ENCODE assay signal across 11 cellular contexts in genomic region chr6:5626727-5627426, GRCh38.
A peak's percentile ranks its signal among the peaks of the same experiment; 100 is the strongest.
DNase-seq lines count a peak whose midpoint lies in the region; ATAC-seq, FAIRE-seq and TF ChIP-seq lines count a peak whose summit lies in the region.
"Had no signal": no experiment of that assay in that cellular context is flagged by ENCODE, and none has a peak within 500 bp of the region (broad histone marks: within the 10 kb centered on the region; RNA-seq: fewer than 3 reads in every experiment).

No MANE protein-coding gene starts in this region.

- peaks cover 4% of the 10 kb centered on the region for H3K36me3 Mint-ChIP-seq in CD8-positive, alpha-beta T cell
- H3K36me3 Mint-ChIP-seq in activated B cell treated with CpG ODN at 0.5 μM for 24 hours (ENCODE audit: low read depth): peaks cover 11% of the 10 kb centered on the region

- POLR2A ChIA-PET in CD8-positive, alpha-beta T cell (lab: Charles Lee): interaction anchor here (0.6 to 1.0 kb wide), 2 partner anchors 9 to 37 kb away, joined by 3 read pairs; no protein-coding TSS in a partner anchor
- POLR2A ChIA-PET in activated B cell treated with CpG ODN at 0.5 μM for 24 hours (lab: Charles Lee): interaction anchor here (1.3 kb wide), 1 partner anchor 97 kb away, joined by 4 read pairs; no protein-coding TSS in a partner anchor

- TF ChIP-seq CTCF in CD8-positive, alpha-beta T cell (IDR thresholded peaks at IDR 0.05): no peak
- TF ChIP-seq CTCF in activated B cell treated with CpG ODN at 0.5 μM for 24 hours (IDR thresholded peaks at IDR 0.05) (no peak), right atrium auricular region (IDR thresholded peaks at IDR 0.05) (no peak), pancreas (IDR thresholded peaks at IDR 0.05) (no peak)

- FAIRE-seq in pancreas (lab: Jason Lieb, UNC): no peak

- H3K27me3 Mint-ChIP-seq in CD8-positive, alpha-beta T cell (ENCODE audit: low read depth): no peaks in the 10 kb centered on the region
- no peaks in the 10 kb centered on the region for H3K27me3 Mint-ChIP-seq in activated B cell treated with CpG ODN at 0.5 μM for 24 hours

- H3K4me3 ChIP-seq in CD8-positive, alpha-beta T cell (ENCODE audit: low read depth, low read length): peak overlapping the region; percentile 1
- H3K4me3 ChIP-seq in right atrium auricular region (no peak overlapping the region), pancreas (no peak overlapping the region)

- 82 to 89% methylated on average over 7 of the region's 7 CpGs for WGBS in pancreas, 2 donors

- no peaks in the 10 kb centered on the region for H3K9me3 Mint-ChIP-seq in CD8-positive, alpha-beta T cell
- H3K9me3 Mint-ChIP-seq in activated B cell treated with CpG ODN at 0.5 μM for 24 hours: no peaks in the 10 kb centered on the region

- peak; percentile 71 for ATAC-seq in CD8-positive, alpha-beta T cell
- ATAC-seq in GM19328 (IDR thresholded peaks at IDR 0.05; ENCODE audit: unreplicated experiment): peak; percentile 75
- ATAC-seq in HG03045 (IDR thresholded peaks at IDR 0.05; ENCODE audit: unreplicated experiment): peak; percentile 70
- peak; percentile 47 for ATAC-seq in activated B cell treated with CpG ODN at 0.5 μM for 24 hours (ENCODE audit: low read depth)
- no peak for ATAC-seq in pancreas

- peak overlapping the region; percentile 14 for H3K27ac ChIP-seq in CD8-positive, alpha-beta T cell (ENCODE audit: low read depth, low read length)
- no peak overlapping the region for H3K27ac ChIP-seq in right atrium auricular region
- H3K27ac ChIP-seq in pancreas: no peak overlapping the region

- no peaks in the 10 kb centered on the region for H3K27me3 ChIP-seq in CD8-positive, alpha-beta T cell (ENCODE audit: insufficient read depth, low read length)
- H3K27me3 ChIP-seq in right atrium auricular region: no peaks in the 10 kb centered on the region
- H3K27me3 ChIP-seq in pancreas: no peaks in the 10 kb centered on the region

- peak in 2 of 7 experiments; percentile 17 to 26 for DNase-seq in CD8-positive, alpha-beta T cell
- DNase-seq in activated B cell treated with CpG ODN at 0.5 μM for 24 hours: no peak
- no peak for DNase-seq in right atrium auricular region (ENCODE audit: low spot score)
- DNase-seq in NCI-H2081 (lab: John Stamatoyannopoulos, UW): no peak
- DNase-seq in pancreas: no peak
- no peak for DNase-seq in AG08395 (ENCODE audit: low spot score)
- DNase-seq: nucleus accumbens; RPMI8226; stimulated activated naive CD4-positive, alpha-beta T cell treated with Interleukin-2 at 50 U/mL for 16 hours had no signal

- H3K27ac Mint-ChIP-seq in CD8-positive, alpha-beta T cell: peak overlapping the region; percentile 95
- peak overlapping the region; percentile 61 for H3K27ac Mint-ChIP-seq in activated B cell treated with CpG ODN at 0.5 μM for 24 hours

- intact Hi-C loops in CD8-positive, alpha-beta T cell (cut with DNase I, micrococcal nuclease): no loop called here
- intact Hi-C loops in activated B cell treated with CpG ODN at 0.5 μM for 24 hours (cut with micrococcal nuclease) (no loop called here), pancreas (cut with DNase I) (no loop called here)

- H3K9me3 ChIP-seq in CD8-positive, alpha-beta T cell (ENCODE audit: low read length): no peaks in the 10 kb centered on the region
- no peaks in the 10 kb centered on the region for H3K9me3 ChIP-seq in right atrium auricular region
- no peaks in the 10 kb centered on the region for H3K9me3 ChIP-seq in pancreas

- peak overlapping the region; percentile 73 for H3K4me3 Mint-ChIP-seq in CD8-positive, alpha-beta T cell
- peak overlapping the region; percentile 58 for H3K4me3 Mint-ChIP-seq in activated B cell treated with CpG ODN at 0.5 μM for 24 hours

- H3K36me3 ChIP-seq in CD8-positive, alpha-beta T cell (ENCODE audit: insufficient read depth, low read length): no peaks in the 10 kb centered on the region
- H3K36me3 ChIP-seq in right atrium auricular region (no peaks in the 10 kb centered on the region), pancreas (no peaks in the 10 kb centered on the region)

- CTCF ChIA-PET in CD8-positive, alpha-beta T cell (lab: Charles Lee): interaction anchor here (1.2 kb wide), 1 partner anchor 38 kb away, joined by 3 read pairs; no protein-coding TSS in a partner anchor
- CTCF ChIA-PET in activated B cell treated with CpG ODN at 0.5 μM for 24 hours (lab: Charles Lee): no interaction called here

- peaks cover 43% of the 10 kb centered on the region for H3K4me1 Mint-ChIP-seq in CD8-positive, alpha-beta T cell (ENCODE audit: low read depth)
- H3K4me1 Mint-ChIP-seq in activated B cell treated with CpG ODN at 0.5 μM for 24 hours: peaks cover 40% of the 10 kb centered on the region

- H3K4me1 ChIP-seq in CD8-positive, alpha-beta T cell (ENCODE audit: insufficient read depth, low read length): peaks cover 26% of the 10 kb centered on the region
- H3K4me1 ChIP-seq in right atrium auricular region (peaks cover 0 to 15% of the 10 kb centered on the region in 2 donors), pancreas (no peaks in the 10 kb centered on the region)

Comparison
In these comparisons a context has a peak if more than half of its experiments do, and no peak if none do; other contexts are left out.
1. ATAC-seq: peak in CD8-positive, alpha-beta T cell (single experiment), GM19328 (single experiment), HG03045 (single experiment) and activated B cell treated with CpG ODN at 0.5 μM for 24 hours (single experiment); none in pancreas (0 of 4).